Comparison of ENCODE assay signal across 8 cellular contexts in genomic region chr17:41678907-41679739, GRCh38. TPM values are rescaled to one million over a fixed set of nuclear protein-coding genes. Genes with fewer than 3 reads are reported as not detected.
A peak's percentile ranks its signal among the peaks of the same experiment; 100 is the strongest.
DNase-seq lines count a peak whose midpoint lies in the region; ATAC-seq and TF ChIP-seq lines count a peak whose summit lies in the region.

No MANE protein-coding gene starts in this region.

- H3K4me3 ChIP-seq in body of pancreas (no peak overlapping the region), right lobe of liver (peak overlapping the region; percentile 21 to 22 (median 21)), thyroid gland (replicated peaks in 1 of 3) (no peak overlapping the region)

- intact Hi-C loops in body of pancreas (cut with DNase I) (no loop called here), right lobe of liver (cut with DNase I) (no loop called here), thyroid gland (cut with DNase I) (no loop called here)

- H3K9me3 ChIP-seq in body of pancreas, result no peaks in the 10 kb centered on the region
- no peaks in the 10 kb centered on the region for H3K9me3 ChIP-seq in right lobe of liver
- no peaks in the 10 kb centered on the region for H3K9me3 ChIP-seq in thyroid gland

- H3K27me3 ChIP-seq in body of pancreas (no peaks in the 10 kb centered on the region), right lobe of liver (no peaks in the 10 kb centered on the region), thyroid gland (no peaks in the 10 kb centered on the region)

- ATAC-seq in GM18505 (IDR thresholded peaks at IDR 0.05; ENCODE audit: unreplicated experiment), result peak; percentile 64
- ATAC-seq in HG02943 (IDR thresholded peaks at IDR 0.05; ENCODE audit: low read depth, unreplicated experiment), result peak; percentile 44
- peak; percentile 21 for ATAC-seq in body of pancreas
- ATAC-seq in right lobe of liver, result peak; percentile 58 to 74 (median 72)

- peak; percentile 75 for DNase-seq in SIG-M5 treated with dmso at 0.1 percent for 504 hours (lab: John Stamatoyannopoulos, UW; ENCODE audit: unreplicated experiment)
- DNase-seq in body of pancreas, result peak in 1 of 4 donors; percentile 48
- no peak for DNase-seq in right lobe of liver
- DNase-seq in thyroid gland, result no peak
- DNase-seq in HuH-7 (ENCODE audit: low spot score), result no peak
- no peak for DNase-seq in LoVo (ENCODE audit: low spot score)

- WGBS in body of pancreas, 2 donors, result 35 to 46% methylated on average over 6 of the region's 6 CpGs
- WGBS in right lobe of liver (ENCODE audit: insufficient coverage, low coverage, low lambda C conversion rate, missing lambda C conversion rate), result 10% methylated on average over 6 of the region's 6 CpGs
- 40 to 54% methylated on average over 6 of the region's 6 CpGs for WGBS in thyroid gland, 2 donors

- H3K36me3 ChIP-seq in body of pancreas (replicated peaks in 1 of 2; ENCODE audit: insufficient read depth in 1 of 2, low read depth in 2 of 2), result no peaks in the 10 kb centered on the region
- H3K36me3 ChIP-seq in right lobe of liver, result no peaks in the 10 kb centered on the region
- H3K36me3 ChIP-seq in thyroid gland, result no peaks in the 10 kb centered on the region

- peak overlapping the region; percentile 27 to 83 (median 56) for H3K27ac ChIP-seq in body of pancreas
- H3K27ac ChIP-seq in right lobe of liver, result peak overlapping the region; percentile 48 to 84 (median 63)
- H3K27ac ChIP-seq in thyroid gland, result peak overlapping the region; percentile 27 to 56 (median 45)

- TF ChIP-seq POLR2A in GM18505 (IDR thresholded peaks at IDR 0.05; ENCODE audit: borderline replicate concordance, extremely low read depth, insufficient read depth, insufficient read length) (no peak), body of pancreas (IDR thresholded peaks at IDR 0.05) (no peak), right lobe of liver (IDR thresholded peaks at IDR 0.05) (peak; percentile 31), thyroid gland (IDR thresholded peaks at IDR 0.05) (no peak)

- TF ChIP-seq CTCF in body of pancreas (IDR thresholded peaks at IDR 0.05), result no peak
- peak in 3 of 4 donors; percentile 17 to 28 (median 20) for TF ChIP-seq CTCF in right lobe of liver (IDR thresholded peaks at IDR 0.05)
- TF ChIP-seq CTCF in thyroid gland (IDR thresholded peaks at IDR 0.05), result no peak

- H3K4me1 ChIP-seq in body of pancreas (peaks cover 21% of the 10 kb centered on the region), right lobe of liver (peaks cover 0 to 22% (median 3%) of the 10 kb centered on the region in 4 donors), thyroid gland (peaks cover 8 to 36% of the 10 kb centered on the region in 2 donors)

RNA-seq across cellular contexts. Expression of gene EIF1, which starts 9.6 kb away (rescaled TPM):
- total RNA-seq in body of pancreas (100 to 1,000 TPM in 1 of 2 donors, 10 to 100 TPM in 1; 99.5 to 120 TPM), right lobe of liver (100 to 1,000 TPM; 284 to 454 (median 404) TPM), thyroid gland (100 to 1,000 TPM; 119 to 171 (median 145) TPM)

RNA-seq across cellular contexts. Expression of gene GAST, which starts 33.0 kb away (rescaled TPM):
- total RNA-seq in body of pancreas (not detected), right lobe of liver (not detected), thyroid gland (not detected)

RNA-seq across cellular contexts. Expression of gene KRT17, which starts 54.7 kb away (rescaled TPM):
- 1 to 10 TPM; 4.4 to 5.9 TPM for total RNA-seq in body of pancreas
- total RNA-seq in right lobe of liver, result not detected
- total RNA-seq in thyroid gland, result under 1 TPM in 1 of 4 donors, not detected in 3; 0.56 TPM

RNA-seq across cellular contexts. Expression of gene HAP1, which starts 55.3 kb away (rescaled TPM):
- 1 to 10 TPM in 1 of 2 donors, under 1 TPM in 1; 0.52 to 1.3 TPM for total RNA-seq in body of pancreas
- under 1 TPM in 3 of 6 experiments, not detected in 3; 0.07 to 0.10 (median 0.07) TPM for total RNA-seq in right lobe of liver
- total RNA-seq in thyroid gland, result 10 to 100 TPM in 1 of 4 donors, 1 to 10 TPM in 2, under 1 TPM in 1; 0.94 to 12.7 (median 1.9) TPM

Comparison
In these comparisons a context has a peak if more than half of its experiments do, and no peak if none do; other contexts are left out.
1. ATAC-seq: peak in every context shown above with its lines; median percentile 72 in right lobe of liver; 64 in GM18505; 44 in HG02943; 21 in body of pancreas.
2. H3K4me3 ChIP-seq: peak in right lobe of liver (3 of 3); none in body of pancreas (0 of 2) and thyroid gland (0 of 3).
3. CTCF ChIP-seq: peak in right lobe of liver (3 of 4); none in body of pancreas (0 of 7) and thyroid gland (0 of 6).
4. Peak in every context shown above with its lines, with median percentiles within 50 percentile points of each other: H3K27ac ChIP-seq.